Comparison of ENCODE assay signal across 1 cellular context in the genomic region with DNA sequence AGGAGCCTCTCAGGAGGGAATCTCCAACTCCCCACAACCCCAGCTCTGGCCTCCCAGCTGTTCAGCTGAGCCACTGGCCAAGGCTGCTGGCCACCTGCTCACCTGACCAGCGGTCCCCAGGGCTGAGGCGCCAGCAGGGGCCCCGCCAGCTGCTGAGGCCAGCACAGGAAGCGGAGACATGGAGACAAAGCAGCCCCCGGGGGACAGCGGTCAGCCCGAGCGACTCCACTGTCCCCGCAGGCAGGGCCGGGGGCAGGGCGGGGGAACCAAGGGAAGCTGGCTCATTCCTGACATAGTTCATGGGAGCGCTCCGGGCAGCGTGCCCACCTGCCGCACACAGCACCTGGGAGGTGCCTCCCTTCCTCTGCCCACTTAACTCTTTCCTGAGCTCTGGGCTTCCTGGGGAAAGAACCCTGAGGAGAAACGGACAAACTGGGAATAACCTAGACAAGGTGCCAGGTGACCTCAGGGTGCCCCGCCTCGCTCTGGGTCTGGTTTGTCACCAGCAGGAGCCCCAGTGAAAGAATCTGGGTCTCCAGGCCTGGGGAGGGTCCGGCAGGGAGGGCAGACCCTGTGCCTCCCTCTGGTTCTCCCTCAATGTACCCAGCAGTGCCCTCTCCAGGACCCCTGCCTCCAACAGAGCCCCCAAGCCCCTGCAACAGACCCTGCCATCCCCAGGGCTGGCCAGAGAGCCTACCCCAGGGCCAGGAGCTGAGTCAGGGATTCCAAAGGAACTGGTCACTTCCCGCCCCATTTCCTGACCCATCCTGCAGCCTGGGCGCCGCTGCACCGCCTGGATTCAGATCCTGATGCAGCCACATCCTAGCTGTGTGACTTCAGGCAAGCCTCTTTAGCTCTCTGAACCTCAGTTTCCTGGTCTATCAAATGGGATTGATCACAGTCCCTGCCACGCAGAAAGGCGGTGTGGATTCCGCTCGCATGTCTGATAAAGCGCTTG.
TF ChIP-seq lines count a peak whose summit lies in the region.

No MANE protein-coding gene starts in this region.

TF ChIP-seq in HepG2, 621 proteins besides CTCF, POLR2A, EP300 and RAD21 (continued from another document):
- TF ChIP-seq KDM5A (IDR thresholded peaks at IDR 0.05; ENCODE audit: borderline replicate concordance, low read length) (0 out of 2 replicates have a peak, but pooled peaks have one; percentile 26), SP5 (CRISPR knock-in tag; IDR thresholded peaks at IDR 0.05; ENCODE audit: borderline replicate concordance, low read depth) (peak; percentile 54; the same call in 1 of the 2 replicates), NR2F1 (CRISPR knock-in tag; IDR thresholded peaks at IDR 0.05) (0 out of 4 replicates have a peak, but pooled peaks of 1 of the 2 experiments have one; percentile 3), DNMT1 (CRISPR knock-in tag; IDR thresholded peaks at IDR 0.05) (no peak), ZMYM3 (CRISPR knock-in tag; IDR thresholded peaks at IDR 0.05) (peak; percentile 84), ZNF670 (CRISPR knock-in tag; IDR thresholded peaks at IDR 0.05; ENCODE audit: borderline replicate concordance) (no peak), ARNTL (CRISPR knock-in tag; IDR thresholded peaks at IDR 0.05) (peak; percentile 55; the same call in 1 of the 2 replicates), ZMAT3 (CRISPR knock-in tag; conservative IDR thresholded peaks at IDR 0.05) (0 out of 2 replicates have a peak, but pooled peaks have one; percentile 7), MEIS2 (CRISPR knock-in tag; IDR thresholded peaks at IDR 0.05) (no peak; the same call in 1 of the 2 replicates), NFE2L2 (IDR thresholded peaks at IDR 0.05; ENCODE audit: low read length) (no peak), PITX1 (CRISPR knock-in tag; IDR thresholded peaks at IDR 0.05) (no peak), ZNF776 (CRISPR knock-in tag; IDR thresholded peaks at IDR 0.05) (no peak), ZNF746 (CRISPR knock-in tag; IDR thresholded peaks at IDR 0.05) (peak; percentile 47; the same call in 1 of the 2 replicates)
- TF ChIP-seq, protein P1, sequence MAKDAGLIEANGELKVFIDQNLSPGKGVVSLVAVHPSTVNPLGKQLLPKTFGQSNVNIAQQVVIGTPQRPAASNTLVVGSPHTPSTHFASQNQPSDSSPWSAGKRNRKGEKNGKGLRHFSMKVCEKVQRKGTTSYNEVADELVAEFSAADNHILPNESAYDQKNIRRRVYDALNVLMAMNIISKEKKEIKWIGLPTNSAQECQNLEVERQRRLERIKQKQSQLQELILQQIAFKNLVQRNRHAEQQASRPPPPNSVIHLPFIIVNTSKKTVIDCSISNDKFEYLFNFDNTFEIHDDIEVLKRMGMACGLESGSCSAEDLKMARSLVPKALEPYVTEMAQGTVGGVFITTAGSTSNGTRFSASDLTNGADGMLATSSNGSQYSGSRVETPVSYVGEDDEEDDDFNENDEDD (CRISPR knock-in tag; IDR thresholded peaks at IDR 0.05; ENCODE audit: borderline replicate concordance) = peak; percentile 28; the same call in 1 of the 2 replicates
- TF ChIP-seq, protein P2, sequence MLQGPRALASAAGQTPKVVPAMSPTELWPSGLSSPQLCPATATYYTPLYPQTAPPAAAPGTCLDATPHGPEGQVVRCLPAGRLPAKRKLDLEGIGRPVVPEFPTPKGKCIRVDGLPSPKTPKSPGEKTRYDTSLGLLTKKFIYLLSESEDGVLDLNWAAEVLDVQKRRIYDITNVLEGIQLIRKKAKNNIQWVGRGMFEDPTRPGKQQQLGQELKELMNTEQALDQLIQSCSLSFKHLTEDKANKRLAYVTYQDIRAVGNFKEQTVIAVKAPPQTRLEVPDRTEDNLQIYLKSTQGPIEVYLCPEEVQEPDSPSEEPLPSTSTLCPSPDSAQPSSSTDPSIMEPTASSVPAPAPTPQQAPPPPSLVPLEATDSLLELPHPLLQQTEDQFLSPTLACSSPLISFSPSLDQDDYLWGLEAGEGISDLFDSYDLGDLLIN (CRISPR knock-in tag; IDR thresholded peaks at IDR 0.05; ENCODE audit: borderline replicate concordance) = no peak
- TF ChIP-seq, protein P3, sequence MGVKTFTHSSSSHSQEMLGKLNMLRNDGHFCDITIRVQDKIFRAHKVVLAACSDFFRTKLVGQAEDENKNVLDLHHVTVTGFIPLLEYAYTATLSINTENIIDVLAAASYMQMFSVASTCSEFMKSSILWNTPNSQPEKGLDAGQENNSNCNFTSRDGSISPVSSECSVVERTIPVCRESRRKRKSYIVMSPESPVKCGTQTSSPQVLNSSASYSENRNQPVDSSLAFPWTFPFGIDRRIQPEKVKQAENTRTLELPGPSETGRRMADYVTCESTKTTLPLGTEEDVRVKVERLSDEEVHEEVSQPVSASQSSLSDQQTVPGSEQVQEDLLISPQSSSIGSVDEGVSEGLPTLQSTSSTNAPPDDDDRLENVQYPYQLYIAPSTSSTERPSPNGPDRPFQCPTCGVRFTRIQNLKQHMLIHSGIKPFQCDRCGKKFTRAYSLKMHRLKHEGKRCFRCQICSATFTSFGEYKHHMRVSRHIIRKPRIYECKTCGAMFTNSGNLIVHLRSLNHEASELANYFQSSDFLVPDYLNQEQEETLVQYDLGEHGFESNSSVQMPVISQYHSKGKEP (CRISPR knock-in tag; IDR thresholded peaks at IDR 0.05) = no peak
- TF ChIP-seq, protein P4, sequence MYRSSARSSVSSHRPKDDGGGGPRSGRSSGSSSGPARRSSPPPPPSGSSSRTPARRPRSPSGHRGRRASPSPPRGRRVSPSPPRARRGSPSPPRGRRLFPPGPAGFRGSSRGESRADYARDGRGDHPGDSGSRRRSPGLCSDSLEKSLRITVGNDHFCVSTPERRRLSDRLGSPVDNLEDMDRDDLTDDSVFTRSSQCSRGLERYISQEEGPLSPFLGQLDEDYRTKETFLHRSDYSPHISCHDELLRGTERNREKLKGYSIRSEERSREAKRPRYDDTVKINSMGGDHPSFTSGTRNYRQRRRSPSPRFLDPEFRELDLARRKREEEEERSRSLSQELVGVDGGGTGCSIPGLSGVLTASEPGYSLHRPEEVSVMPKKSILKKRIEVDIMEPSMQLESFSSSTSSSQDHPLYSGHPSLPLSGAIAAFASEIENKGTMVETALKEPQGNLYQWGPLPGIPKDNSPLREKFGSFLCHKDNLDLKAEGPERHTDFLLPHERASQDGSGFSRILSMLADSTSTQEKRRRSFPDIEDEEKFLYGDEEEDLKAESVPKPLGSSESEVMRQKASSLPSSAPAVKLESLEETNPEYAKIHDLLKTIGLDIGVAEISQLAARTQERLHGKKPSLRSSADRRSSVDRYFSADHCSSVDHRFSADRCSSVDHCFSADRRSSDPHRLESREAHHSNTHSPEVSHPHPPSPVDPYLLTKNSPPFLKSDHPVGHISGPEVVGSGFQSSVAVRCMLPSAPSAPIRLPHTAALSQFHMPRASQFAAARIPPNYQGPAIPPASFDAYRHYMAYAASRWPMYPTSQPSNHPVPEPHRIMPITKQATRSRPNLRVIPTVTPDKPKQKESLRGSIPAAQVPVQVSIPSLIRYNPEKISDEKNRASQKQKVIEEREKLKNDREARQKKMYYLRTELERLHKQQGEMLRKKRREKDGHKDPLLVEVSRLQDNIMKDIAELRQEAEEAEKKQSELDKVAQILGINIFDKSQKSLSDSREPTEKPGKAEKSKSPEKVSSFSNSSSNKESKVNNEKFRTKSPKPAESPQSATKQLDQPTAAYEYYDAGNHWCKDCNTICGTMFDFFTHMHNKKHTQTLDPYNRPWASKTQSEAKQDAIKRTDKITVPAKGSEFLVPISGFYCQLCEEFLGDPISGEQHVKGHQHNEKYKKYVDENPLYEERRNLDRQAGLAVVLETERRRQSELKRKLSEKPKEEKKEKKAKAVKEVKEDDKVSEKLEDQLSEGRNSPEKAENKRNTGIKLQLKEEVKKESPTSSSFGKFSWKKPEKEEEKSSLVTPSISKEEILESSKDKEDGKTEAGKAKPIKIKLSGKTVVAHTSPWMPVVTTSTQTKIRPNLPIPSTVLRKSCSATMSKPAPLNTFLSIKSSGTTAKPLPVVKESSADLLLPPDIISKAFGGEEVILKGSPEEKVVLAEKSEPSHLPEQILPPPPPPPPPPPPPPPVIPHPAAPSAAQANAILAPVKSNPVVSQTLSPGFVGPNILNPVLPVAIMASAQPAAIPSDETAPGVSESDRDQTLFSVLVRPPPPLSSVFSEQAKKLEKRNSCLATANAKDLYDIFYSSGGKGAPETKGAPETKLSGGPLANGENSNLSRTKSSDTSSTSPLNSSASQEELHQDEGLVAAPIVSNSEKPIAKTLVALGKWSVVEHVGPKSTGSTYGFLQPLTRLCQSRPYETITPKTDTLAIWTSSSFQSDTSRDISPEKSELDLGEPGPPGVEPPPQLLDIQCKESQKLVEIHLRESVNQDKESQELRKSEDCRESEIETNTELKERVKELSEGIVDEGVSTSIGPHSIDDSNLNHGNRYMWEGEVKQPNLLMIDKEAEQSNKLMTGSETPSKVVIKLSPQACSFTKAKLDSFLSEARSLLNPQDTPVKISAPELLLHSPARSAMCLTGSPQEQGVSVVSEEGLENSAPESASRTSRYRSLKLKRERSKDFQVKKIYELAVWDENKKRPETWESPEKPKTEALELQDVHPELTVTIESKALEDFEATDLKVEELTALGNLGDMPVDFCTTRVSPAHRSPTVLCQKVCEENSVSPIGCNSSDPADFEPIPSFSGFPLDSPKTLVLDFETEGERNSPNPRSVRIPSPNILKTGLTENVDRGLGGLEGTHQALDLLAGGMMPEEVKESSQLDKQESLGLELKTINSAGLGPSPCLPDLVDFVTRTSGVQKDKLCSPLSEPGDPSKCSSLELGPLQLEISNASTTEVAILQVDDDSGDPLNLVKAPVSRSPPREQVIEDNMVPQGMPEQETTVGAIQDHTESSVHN (CRISPR knock-in tag; IDR thresholded peaks at IDR 0.05) = no peak
